26 cellular contexts compared by ENCODE assay signal in the genomic region with DNA sequence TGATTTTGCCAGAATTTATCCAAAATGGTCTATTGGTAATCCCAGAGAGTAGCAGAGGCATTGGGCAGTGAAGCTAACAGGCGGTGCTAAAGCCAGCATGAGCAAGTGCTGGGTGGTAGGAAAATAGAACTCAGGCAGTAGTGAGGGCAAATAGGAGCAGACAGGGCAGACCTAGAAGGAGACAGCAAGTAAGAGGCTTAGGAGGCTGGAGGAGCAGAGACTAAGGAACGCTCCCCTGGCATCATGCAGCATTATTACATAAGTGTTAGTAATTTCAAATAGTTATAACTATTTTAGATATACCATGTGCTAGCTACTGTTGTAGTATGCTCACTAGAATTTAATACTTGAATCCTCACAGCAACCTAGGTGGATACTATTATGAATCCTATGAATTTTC.
"Had no signal": no experiment of that assay in that cellular context is flagged by ENCODE, and none has a peak within 500 bp of the region (broad histone marks: within the 10 kb centered on the region; RNA-seq: fewer than 3 reads in every experiment).

No MANE protein-coding gene starts in this region.

- H3K9ac ChIP-seq: KMS-11 had no signal

- H3K9me3 ChIP-seq: MG63 had no signal

- H3K4me3 ChIP-seq: cardiac muscle cell, MG63, PC-9 had no signal

- H3K27me3 Mint-ChIP-seq: activated CD4-positive, alpha-beta memory T cell treated with anti-CD3 and anti-CD28 coated beads for 36 hours; activated CD4-positive, alpha-beta T cell treated with anti-CD3 and anti-CD28 coated beads, Interleukin-2, amount 10 ng/mL, durations not matched to agents 7 days and 5 days; activated naive CD8-positive, alpha-beta T cell treated with anti-CD3 and anti-CD28 coated beads, Interleukin-2, amount 50 U/mL, for 24 hours had no signal

- H3K36me3 ChIP-seq: brain microvascular endothelial cell, cardiac muscle cell, MG63 had no signal

- DNase-seq: activated CD4-positive, alpha-beta memory T cell treated with anti-CD3 and anti-CD28 coated beads for 36 hours; activated CD4-positive, alpha-beta T cell treated with anti-CD3 and anti-CD28 coated beads, Interleukin-2, amount 10 ng/mL, durations not matched to agents 7 days and 5 days; activated CD4-positive, CD25-positive, alpha-beta regulatory T cell; activated CD8-positive, alpha-beta memory T cell treated with anti-CD3 and anti-CD28 coated beads for 24 hours; activated effector memory CD4-positive, alpha-beta T cell treated with anti-CD3 and anti-CD28 coated beads, Interleukin-2, amount 50 U/mL, for 16 hours; activated naive CD4-positive, alpha-beta T cell treated with Interleukin-2 at 50 U/mL for 16 hours; activated naive CD8-positive, alpha-beta T cell treated with anti-CD3 and anti-CD28 coated beads, Interleukin-2, amount 50 U/mL, for 24 hours; activated T-cell treated with anti-CD3 and anti-CD28 coated beads, Interleukin-2, amount 50 U/mL, for 4 hours; amniotic stem cell; brain microvascular endothelial cell; cerebellar nuclear complex; MG63; MV-4-11; NCI-H1092 treated with DMSO at 0.1 percent for 48 hours; NCI-H1417 treated with DMSO at 0.1 percent for 48 hours; NCI-H1694 treated with DMSO at 0.1 percent for 48 hours; NCI-H2029 treated with DMSO at 0.1 percent for 48 hours; NCI-H510A treated with DMSO at 0.1 percent for 48 hours; NCI-H69; PC-9; SIG-M5; T-helper 17 cell; T1000 had no signal

- H3K27ac ChIP-seq: brain microvascular endothelial cell, cardiac muscle cell, KMS-11, PC-9 had no signal

- H3K4me1 Mint-ChIP-seq: activated CD4-positive, alpha-beta T cell treated with anti-CD3 and anti-CD28 coated beads, Interleukin-2, amount 10 ng/mL, durations not matched to agents 7 days and 5 days had no signal

- H3K36me3 Mint-ChIP-seq: activated CD4-positive, alpha-beta memory T cell treated with anti-CD3 and anti-CD28 coated beads for 36 hours; activated naive CD4-positive, alpha-beta T cell treated with anti-CD3 and anti-CD28 coated beads, Interleukin-2, amount 50 U/mL, for 72 hours had no signal

- H3K4me2 ChIP-seq: KMS-11, PC-9 had no signal

- H3K27me3 ChIP-seq: brain microvascular endothelial cell, cardiac muscle cell, MG63 had no signal

- H2AFZ ChIP-seq: PC-9 had no signal

- H3K4me3 Mint-ChIP-seq: activated CD4-positive, alpha-beta memory T cell treated with anti-CD3 and anti-CD28 coated beads for 36 hours; activated CD4-positive, alpha-beta T cell treated with anti-CD3 and anti-CD28 coated beads, Interleukin-2, amount 10 ng/mL, durations not matched to agents 7 days and 5 days; activated naive CD8-positive, alpha-beta T cell treated with anti-CD3 and anti-CD28 coated beads, Interleukin-2, amount 50 U/mL, for 24 hours; activated T-cell treated with anti-CD3 and anti-CD28 coated beads, Interleukin-2, amount 50 U/mL, for 4 hours; T-helper 17 cell had no signal

- H3K9me3 Mint-ChIP-seq: activated CD4-positive, alpha-beta memory T cell treated with anti-CD3 and anti-CD28 coated beads for 36 hours; activated CD4-positive, alpha-beta T cell treated with anti-CD3 and anti-CD28 coated beads, Interleukin-2, amount 10 ng/mL, durations not matched to agents 7 days and 5 days; activated naive CD4-positive, alpha-beta T cell treated with anti-CD3 and anti-CD28 coated beads, Interleukin-2, amount 50 U/mL, for 72 hours; activated naive CD8-positive, alpha-beta T cell treated with anti-CD3 and anti-CD28 coated beads, Interleukin-2, amount 50 U/mL, for 24 hours; activated T-cell treated with anti-CD3 and anti-CD28 coated beads, Interleukin-2, amount 50 U/mL, for 4 hours had no signal

- H3K27ac Mint-ChIP-seq: activated CD4-positive, alpha-beta memory T cell treated with anti-CD3 and anti-CD28 coated beads for 36 hours; activated CD4-positive, alpha-beta T cell treated with anti-CD3 and anti-CD28 coated beads, Interleukin-2, amount 10 ng/mL, durations not matched to agents 7 days and 5 days; activated naive CD4-positive, alpha-beta T cell treated with anti-CD3 and anti-CD28 coated beads, Interleukin-2, amount 50 U/mL, for 72 hours; activated naive CD8-positive, alpha-beta T cell treated with anti-CD3 and anti-CD28 coated beads, Interleukin-2, amount 50 U/mL, for 24 hours; T-helper 17 cell had no signal
